ENCODE assay signal across 35 cellular contexts in the genomic region with DNA sequence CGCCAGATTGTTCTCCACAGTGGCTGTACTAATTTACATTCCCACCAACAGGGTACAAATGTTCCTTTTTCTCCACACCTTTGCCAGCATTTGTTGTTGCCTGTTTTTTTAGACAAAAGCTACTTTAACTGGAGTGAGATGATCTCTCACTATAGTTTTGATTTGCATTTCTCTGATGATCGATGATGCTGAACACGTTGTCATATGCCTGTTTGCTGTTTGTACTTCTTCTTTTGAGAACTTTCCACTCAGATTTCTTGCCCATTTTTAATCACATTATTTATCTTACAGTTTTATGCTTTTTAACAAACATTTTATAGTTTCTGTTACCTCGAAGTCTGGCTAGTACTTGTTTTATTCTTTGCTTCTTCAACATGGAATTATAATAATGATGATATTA.
"Had no signal": no experiment of that assay in that cellular context is flagged by ENCODE, and none has a peak within 500 bp of the region (broad histone marks: within the 10 kb centered on the region; RNA-seq: fewer than 3 reads in every experiment).

No MANE protein-coding gene starts in this region.

- H3K36me3 ChIP-seq: MG63 had no signal

- H3K4me3 ChIP-seq: MG63 had no signal

- DNase-seq: Karpas-422, Kasumi-1, MG63, MM.1S, MV-4-11, NCI-H1048, NCI-H1092, NCI-H1092 treated with DMSO at 0.1 percent for 48 hours, NCI-H1105, NCI-H1105 treated with DMSO at 0.1 percent for 48 hours, NCI-H1417, NCI-H1417 treated with DMSO at 0.1 percent for 48 hours, NCI-H1436, NCI-H1436 treated with DMSO at 0.1 percent for 48 hours, NCI-H146, NCI-H1694, NCI-H1694 treated with DMSO at 0.1 percent for 48 hours, NCI-H187, NCI-H187 treated with DMSO at 0.1 percent for 48 hours, NCI-H1930, NCI-H2029, NCI-H2029 treated with DMSO at 0.1 percent for 48 hours, NCI-H2081, NCI-H2081 treated with DMSO at 0.1 percent for 48 hours, NCI-H2107, NCI-H2171, NCI-H2171 treated with DMSO at 0.1 percent for 48 hours, NCI-H2227 treated with DMSO at 0.1 percent for 48 hours, NCI-H226, NCI-H345, NCI-H446, NCI-H446 treated with DMSO at 0.1 percent for 48 hours, NCI-H510A, NCI-H510A treated with DMSO at 0.1 percent for 48 hours, NCI-H524 had no signal

- H3K27me3 ChIP-seq: MG63 had no signal

- H3K9me3 ChIP-seq: MG63 had no signal
